Comparison of ENCODE assay signal across 2 cellular contexts in genomic region chr10:81040947-81041346, GRCh38.
TF ChIP-seq lines count a peak whose summit lies in the region.

No MANE protein-coding gene starts in this region.

TF ChIP-seq in HEK293, 187 proteins besides CTCF, POLR2A, EP300 and RAD21 (continued from another document):
- TF ChIP-seq TSHZ1 (tag by site-specific recombination; IDR thresholded peaks at IDR 0.05; ENCODE audit: borderline replicate concordance) = no peak
- no peak for TF ChIP-seq ZNF274 (IDR thresholded peaks at IDR 0.05; ENCODE audit: low read length)
- TF ChIP-seq ZNF274 (tag by site-specific recombination; IDR thresholded peaks at IDR 0.05; ENCODE audit: borderline replicate concordance) = no peak
- no peak for TF ChIP-seq ATF2 (tag by site-specific recombination; IDR thresholded peaks at IDR 0.05; ENCODE audit: low read depth)
- peak; percentile 44; the same call in 1 of the 2 replicates for TF ChIP-seq FEZF1 (tag by site-specific recombination; IDR thresholded peaks at IDR 0.05)

TF ChIP-seq in H1, 55 proteins besides CTCF, POLR2A, EP300 and RAD21 (continued from another document):
- no peak for TF ChIP-seq MAX (IDR thresholded peaks at IDR 0.05)
- no peak for TF ChIP-seq ATF3 (IDR thresholded peaks at IDR 0.05; ENCODE audit: insufficient read depth, low read depth, low read length)
- no peak for TF ChIP-seq ZNF274 (IDR thresholded peaks at IDR 0.05; ENCODE audit: borderline replicate concordance, extremely low read depth, low read length)
- no peak for TF ChIP-seq CHD7 (IDR thresholded peaks at IDR 0.05; ENCODE audit: insufficient replicate concordance, low read length)
- TF ChIP-seq NANOG (IDR thresholded peaks at IDR 0.05; ENCODE audit: insufficient read depth, low read depth, low read length, poor library complexity, severe bottlenecking) = no peak
- no peak for TF ChIP-seq BCL11A (IDR thresholded peaks at IDR 0.05; ENCODE audit: low read depth in 2 of 2, low read length in 2 of 2)
- no peak for TF ChIP-seq CBX8 (IDR thresholded peaks at IDR 0.05; ENCODE audit: borderline replicate concordance, low read depth, low read length)
- no peak for TF ChIP-seq NRF1 (IDR thresholded peaks at IDR 0.05; ENCODE audit: low read depth, low read length)
- no peak for TF ChIP-seq POU5F1 (IDR thresholded peaks at IDR 0.05; ENCODE audit: low read depth, low read length)
- no peak for TF ChIP-seq TBP (IDR thresholded peaks at IDR 0.05; ENCODE audit: low read depth, low read length)
- no peak for TF ChIP-seq KDM1A (IDR thresholded peaks at IDR 0.05; ENCODE audit: borderline replicate concordance, low read length)
- no peak for TF ChIP-seq CEBPB (IDR thresholded peaks at IDR 0.05; ENCODE audit: low read depth, low read length)
- no peak for TF ChIP-seq KDM4A (IDR thresholded peaks at IDR 0.05; ENCODE audit: low read depth, low read length, severe bottlenecking)
